In the genomic region with DNA sequence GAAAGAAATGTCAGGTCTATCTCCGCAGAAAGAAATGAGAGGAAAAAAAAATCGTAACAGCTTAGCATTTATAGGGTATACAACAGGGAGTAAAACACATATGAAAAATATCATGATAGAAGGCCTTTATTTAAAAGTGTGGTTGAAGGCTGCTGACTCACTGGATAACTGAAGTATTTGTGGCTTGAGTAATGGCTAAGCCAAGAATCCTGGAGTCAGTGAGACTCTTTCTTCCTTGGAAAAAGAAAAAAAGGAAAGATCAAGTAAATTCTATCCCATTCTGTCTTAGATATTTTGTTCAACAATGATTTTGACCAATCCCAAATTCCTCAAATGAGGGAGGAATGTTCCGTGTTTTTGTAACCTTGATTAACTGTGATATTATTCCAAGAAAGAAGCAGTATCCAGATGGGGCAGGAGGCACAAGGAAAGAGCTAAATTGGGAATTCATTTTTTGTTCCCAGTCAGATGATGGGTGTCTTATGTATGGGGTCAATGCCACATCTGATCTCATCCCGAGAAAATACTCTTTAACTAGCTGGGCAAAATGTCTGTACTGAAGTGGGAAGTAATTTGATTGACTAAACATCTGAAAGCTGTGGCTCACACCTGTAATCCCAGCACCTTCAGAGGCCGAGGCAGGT, we compare ENCODE assay signal across 13 cellular contexts.
DNase-seq lines count a peak whose midpoint lies in the region; ATAC-seq and TF ChIP-seq lines count a peak whose summit lies in the region.
"Had no signal": no experiment of that assay in that cellular context is flagged by ENCODE, and none has a peak within 500 bp of the region (broad histone marks: within the 10 kb centered on the region; RNA-seq: fewer than 3 reads in every experiment).

No MANE protein-coding gene starts in this region.

- no peaks in the 10 kb centered on the region for H3K4me1 ChIP-seq in breast epithelium
- H3K4me1 ChIP-seq in transverse colon: no peaks in the 10 kb centered on the region

- 61 to 70% methylated on average over 3 to 5 of the region's 5 CpGs for WGBS in transverse colon (ENCODE audit: low coverage in 1 of 2), 2 donors

- DNase-seq in MCF 10A (ENCODE audit: unreplicated experiment) (peak; percentile 68), breast epithelium (ENCODE audit: low spot score in 2 of 2) (no peak), amniotic epithelial cell (ENCODE audit: low read depth) (peak; percentile 95), hepatic stellate cell (ENCODE audit: low spot score) (peak; percentile 64), NCI-H1092 (lab: John Stamatoyannopoulos, UW) (no peak), transverse colon (no peak), cortex of kidney (lab: John Stamatoyannopoulos, UW) (no peak)
- DNase-seq in naive thymus-derived CD8-positive, alpha-beta T cell: no peak
- DNase-seq: activated CD4-positive, alpha-beta T cell treated with anti-CD3 and anti-CD28 coated beads for 1 hour; effector memory CD8-positive, alpha-beta T cell; left cardiac atrium; NCI-H187 had no signal

- H3K27ac Mint-ChIP-seq in MCF 10A (ENCODE audit: low read depth, unreplicated experiment): peak overlapping the region; percentile 77
- H3K27ac Mint-ChIP-seq in naive thymus-derived CD8-positive, alpha-beta T cell: no peak overlapping the region
- H3K27ac Mint-ChIP-seq: effector memory CD8-positive, alpha-beta T cell had no signal

- no peak overlapping the region for H3K4me3 ChIP-seq in breast epithelium
- H3K4me3 ChIP-seq in transverse colon: no peak overlapping the region

- CTCF ChIA-PET in MCF 10A (lab: Yijun Ruan, JAX): interaction anchor here (0.5 to 1.3 kb wide), 5 partner anchors 35 to 189 kb away, joined by 3 to 8 read pairs (median 3); no protein-coding TSS in a partner anchor

- H3K27me3 ChIP-seq in breast epithelium (no peaks in the 10 kb centered on the region), transverse colon (no peaks in the 10 kb centered on the region)

- H3K27ac ChIP-seq in breast epithelium: peak overlapping the region in 1 of 2 donors; percentile 49
- H3K27ac ChIP-seq in transverse colon: no peak overlapping the region
- H3K27ac ChIP-seq: 22Rv1 had no signal

- TF ChIP-seq CTCF in MCF 10A (IDR thresholded peaks at IDR 0.05; ENCODE audit: unreplicated experiment) (no peak), breast epithelium (IDR thresholded peaks at IDR 0.05) (no peak), transverse colon (IDR thresholded peaks at IDR 0.05) (no peak)

- no peaks in the 10 kb centered on the region for H3K36me3 ChIP-seq in breast epithelium
- H3K36me3 ChIP-seq in transverse colon: no peaks in the 10 kb centered on the region

- no peaks in the 10 kb centered on the region for H3K27me3 Mint-ChIP-seq in MCF 10A (ENCODE audit: insufficient read depth, unreplicated experiment)
- peaks cover 0 to 5% (median 1%) of the 10 kb centered on the region in 5 donors for H3K27me3 Mint-ChIP-seq in naive thymus-derived CD8-positive, alpha-beta T cell
- H3K27me3 Mint-ChIP-seq: effector memory CD8-positive, alpha-beta T cell had no signal

- no peaks in the 10 kb centered on the region for H3K36me3 Mint-ChIP-seq in MCF 10A (ENCODE audit: insufficient read depth, unreplicated experiment)
- no peaks in the 10 kb centered on the region for H3K36me3 Mint-ChIP-seq in naive thymus-derived CD8-positive, alpha-beta T cell

- no peak for TF ChIP-seq EP300 in transverse colon (IDR thresholded peaks at IDR 0.05; ENCODE audit: low read depth)

- no peak for ATAC-seq in naive thymus-derived CD8-positive, alpha-beta T cell
- ATAC-seq: effector memory CD8-positive, alpha-beta T cell had no signal

- peak overlapping the region; percentile 49 for H3K4me3 Mint-ChIP-seq in MCF 10A (ENCODE audit: unreplicated experiment)
- H3K4me3 Mint-ChIP-seq in naive thymus-derived CD8-positive, alpha-beta T cell: no peak overlapping the region
- H3K4me3 Mint-ChIP-seq: effector memory CD8-positive, alpha-beta T cell had no signal

- H3K9me3 ChIP-seq in breast epithelium (no peaks in the 10 kb centered on the region), transverse colon (no peaks in the 10 kb centered on the region)

- TF ChIP-seq POLR2A in breast epithelium (IDR thresholded peaks at IDR 0.05) (no peak), transverse colon (IDR thresholded peaks at IDR 0.05) (no peak)

- intact Hi-C loops in MCF 10A (cut with micrococcal nuclease) (no loop called here), breast epithelium (cut with DNase I; ENCODE audit: low total_unique reads) (no loop called here), transverse colon (cut with DNase I; ENCODE audit: low total_unique reads) (no loop called here)

- H3K9me3 Mint-ChIP-seq in MCF 10A (ENCODE audit: unreplicated experiment): no peaks in the 10 kb centered on the region
- peaks cover 0 to 7% (median 0%) of the 10 kb centered on the region in 9 donors for H3K9me3 Mint-ChIP-seq in naive thymus-derived CD8-positive, alpha-beta T cell

- H3K4me1 Mint-ChIP-seq in MCF 10A (ENCODE audit: insufficient read depth, unreplicated experiment): peaks cover 15% of the 10 kb centered on the region
- H3K4me1 Mint-ChIP-seq in naive thymus-derived CD8-positive, alpha-beta T cell: no peaks in the 10 kb centered on the region

- no TSS peak for BruUV-seq in MCF 10A (replicated peaks; lab: Mats Ljungman, UMichigan)

- POLR2A ChIA-PET in MCF 10A (lab: Yijun Ruan, JAX): interaction anchor here (0.5 to 1.2 kb wide), 3 partner anchors 54 to 64 kb away, joined by 3 to 5 read pairs (median 3); partner anchors contain the start of gene MYO10
- POLR2A ChIA-PET in naive thymus-derived CD8-positive, alpha-beta T cell (lab: Charles Lee): no interaction called here

- in situ Hi-C loops in transverse colon (cut with MboI; ENCODE audit: low pct_ligation_motif_present in 1 of 4, low pct_unique_long_range_greater_than_20kb in 1 of 4, low sequenced_read_pairs in 3 of 4): no loop called here

Comparison
In these comparisons a context has a peak if more than half of its experiments do, and no peak if none do; other contexts are left out.
1. DNase-seq: peak in MCF 10A (single experiment), amniotic epithelial cell (single experiment) and hepatic stellate cell (single experiment); none in breast epithelium (0 of 2), NCI-H1092 (single experiment), transverse colon (single experiment), naive thymus-derived CD8-positive, alpha-beta T cell (0 of 10) and cortex of kidney (single experiment).